Comparison of ENCODE assay signal across 1 cellular context in the genomic region with DNA sequence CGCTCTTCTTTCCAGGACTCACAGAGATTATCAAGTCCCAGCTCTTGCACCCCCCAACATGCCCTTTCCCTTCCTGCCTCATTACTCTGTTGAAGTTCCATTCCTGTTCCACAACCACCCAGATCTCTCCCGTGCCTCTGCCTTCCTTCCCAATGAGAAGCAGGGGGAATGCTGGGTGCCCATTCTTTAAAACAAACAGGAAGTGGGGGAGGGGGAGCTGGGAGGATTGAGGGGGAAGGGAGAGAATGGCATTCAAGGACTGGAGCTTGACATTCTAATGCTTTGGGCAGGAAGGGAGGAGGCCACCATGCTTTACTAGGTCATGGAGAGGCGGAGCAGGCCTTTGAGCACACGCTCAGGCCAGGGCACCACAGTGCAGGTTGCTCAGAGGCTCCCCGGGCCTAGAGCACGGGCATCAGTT.
TF ChIP-seq lines count a peak whose summit lies in the region.

No MANE protein-coding gene starts in this region.

TF ChIP-seq in HCT116, 20 proteins besides CTCF, POLR2A, EP300 and RAD21:
- TF ChIP-seq SRF (IDR thresholded peaks at IDR 0.05; ENCODE audit: low read depth), result no peak
- TF ChIP-seq SP1 (IDR thresholded peaks at IDR 0.05; ENCODE audit: low read depth), result no peak
- no peak for TF ChIP-seq TCF7L2 (IDR thresholded peaks at IDR 0.05; ENCODE audit: borderline replicate concordance, extremely low read depth, insufficient read depth, insufficient read length)
- TF ChIP-seq, protein P1, sequence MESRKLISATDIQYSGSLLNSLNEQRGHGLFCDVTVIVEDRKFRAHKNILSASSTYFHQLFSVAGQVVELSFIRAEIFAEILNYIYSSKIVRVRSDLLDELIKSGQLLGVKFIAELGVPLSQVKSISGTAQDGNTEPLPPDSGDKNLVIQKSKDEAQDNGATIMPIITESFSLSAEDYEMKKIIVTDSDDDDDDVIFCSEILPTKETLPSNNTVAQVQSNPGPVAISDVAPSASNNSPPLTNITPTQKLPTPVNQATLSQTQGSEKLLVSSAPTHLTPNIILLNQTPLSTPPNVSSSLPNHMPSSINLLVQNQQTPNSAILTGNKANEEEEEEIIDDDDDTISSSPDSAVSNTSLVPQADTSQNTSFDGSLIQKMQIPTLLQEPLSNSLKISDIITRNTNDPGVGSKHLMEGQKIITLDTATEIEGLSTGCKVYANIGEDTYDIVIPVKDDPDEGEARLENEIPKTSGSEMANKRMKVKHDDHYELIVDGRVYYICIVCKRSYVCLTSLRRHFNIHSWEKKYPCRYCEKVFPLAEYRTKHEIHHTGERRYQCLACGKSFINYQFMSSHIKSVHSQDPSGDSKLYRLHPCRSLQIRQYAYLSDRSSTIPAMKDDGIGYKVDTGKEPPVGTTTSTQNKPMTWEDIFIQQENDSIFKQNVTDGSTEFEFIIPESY (IDR thresholded peaks at IDR 0.05; ENCODE audit: extremely low read depth, insufficient replicate concordance, low read length), result no peak
- TF ChIP-seq, protein P2, sequence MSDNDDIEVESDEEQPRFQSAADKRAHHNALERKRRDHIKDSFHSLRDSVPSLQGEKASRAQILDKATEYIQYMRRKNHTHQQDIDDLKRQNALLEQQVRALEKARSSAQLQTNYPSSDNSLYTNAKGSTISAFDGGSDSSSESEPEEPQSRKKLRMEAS (IDR thresholded peaks at IDR 0.05), result no peak
- no peak for TF ChIP-seq YY1 (IDR thresholded peaks at IDR 0.05; ENCODE audit: extremely low read depth, insufficient replicate concordance, low read depth, low read length)
- no peak for TF ChIP-seq FOSL1 (IDR thresholded peaks at IDR 0.05; ENCODE audit: low read depth)
- no peak for TF ChIP-seq ZNF274 (IDR thresholded peaks at IDR 0.05; ENCODE audit: low read depth, low read length)
- no peak for TF ChIP-seq ZFX (IDR thresholded peaks at IDR 0.05)
- TF ChIP-seq CBX3 (IDR thresholded peaks at IDR 0.05; ENCODE audit: low read depth), result no peak
- TF ChIP-seq EGR1 (IDR thresholded peaks at IDR 0.05; ENCODE audit: low read depth), result no peak
- TF ChIP-seq, protein P3, sequence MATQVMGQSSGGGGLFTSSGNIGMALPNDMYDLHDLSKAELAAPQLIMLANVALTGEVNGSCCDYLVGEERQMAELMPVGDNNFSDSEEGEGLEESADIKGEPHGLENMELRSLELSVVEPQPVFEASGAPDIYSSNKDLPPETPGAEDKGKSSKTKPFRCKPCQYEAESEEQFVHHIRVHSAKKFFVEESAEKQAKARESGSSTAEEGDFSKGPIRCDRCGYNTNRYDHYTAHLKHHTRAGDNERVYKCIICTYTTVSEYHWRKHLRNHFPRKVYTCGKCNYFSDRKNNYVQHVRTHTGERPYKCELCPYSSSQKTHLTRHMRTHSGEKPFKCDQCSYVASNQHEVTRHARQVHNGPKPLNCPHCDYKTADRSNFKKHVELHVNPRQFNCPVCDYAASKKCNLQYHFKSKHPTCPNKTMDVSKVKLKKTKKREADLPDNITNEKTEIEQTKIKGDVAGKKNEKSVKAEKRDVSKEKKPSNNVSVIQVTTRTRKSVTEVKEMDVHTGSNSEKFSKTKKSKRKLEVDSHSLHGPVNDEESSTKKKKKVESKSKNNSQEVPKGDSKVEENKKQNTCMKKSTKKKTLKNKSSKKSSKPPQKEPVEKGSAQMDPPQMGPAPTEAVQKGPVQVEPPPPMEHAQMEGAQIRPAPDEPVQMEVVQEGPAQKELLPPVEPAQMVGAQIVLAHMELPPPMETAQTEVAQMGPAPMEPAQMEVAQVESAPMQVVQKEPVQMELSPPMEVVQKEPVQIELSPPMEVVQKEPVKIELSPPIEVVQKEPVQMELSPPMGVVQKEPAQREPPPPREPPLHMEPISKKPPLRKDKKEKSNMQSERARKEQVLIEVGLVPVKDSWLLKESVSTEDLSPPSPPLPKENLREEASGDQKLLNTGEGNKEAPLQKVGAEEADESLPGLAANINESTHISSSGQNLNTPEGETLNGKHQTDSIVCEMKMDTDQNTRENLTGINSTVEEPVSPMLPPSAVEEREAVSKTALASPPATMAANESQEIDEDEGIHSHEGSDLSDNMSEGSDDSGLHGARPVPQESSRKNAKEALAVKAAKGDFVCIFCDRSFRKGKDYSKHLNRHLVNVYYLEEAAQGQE (IDR thresholded peaks at IDR 0.05; ENCODE audit: low read depth), result no peak
- no peak for TF ChIP-seq EZH2phosphoT487 (IDR thresholded peaks at IDR 0.05; ENCODE audit: borderline replicate concordance)
- no peak for TF ChIP-seq POLR2AphosphoS5 (IDR thresholded peaks at IDR 0.05; ENCODE audit: low read depth, low read length)
- no peak for TF ChIP-seq SIN3A (IDR thresholded peaks at IDR 0.05; ENCODE audit: low read depth)
- TF ChIP-seq EZH2 (IDR thresholded peaks at IDR 0.05), result no peak
- TF ChIP-seq JUND (IDR thresholded peaks at IDR 0.05), result no peak
